In genomic region chr12:45762185-45763110, GRCh38 we compare ENCODE assay signal across 9 cellular contexts. TPM values are rescaled to one million over a fixed set of nuclear protein-coding genes. Genes with fewer than 3 reads are reported as not detected.
A peak's percentile ranks its signal among the peaks of the same experiment; 100 is the strongest.
DNase-seq lines count a peak whose midpoint lies in the region; ATAC-seq and TF ChIP-seq lines count a peak whose summit lies in the region.
"Had no signal": no experiment of that assay in that cellular context is flagged by ENCODE, and none has a peak within 500 bp of the region (broad histone marks: within the 10 kb centered on the region; RNA-seq: fewer than 3 reads in every experiment).

No MANE protein-coding gene starts in this region.

- H3K27ac Mint-ChIP-seq in CD4-positive, alpha-beta T cell: no peak overlapping the region

- CTCF ChIA-PET in CD4-positive, alpha-beta T cell (lab: Charles Lee): interaction anchor here (0.6 to 2.1 kb wide), 6 partner anchors 13 to 425 kb away, joined by 3 to 7 read pairs (median 3); partner anchors contain the start of gene ARID2

- ATAC-seq in CD4-positive, alpha-beta T cell (ENCODE audit: poor library complexity): no peak
- ATAC-seq in GM19395 (IDR thresholded peaks at IDR 0.05; ENCODE audit: unreplicated experiment) (peak; percentile 56), right lobe of liver (peak; percentile 68 to 85 (median 72)), HG02840 (IDR thresholded peaks at IDR 0.05; ENCODE audit: low FRiP score, unreplicated experiment) (no peak)

- no peak overlapping the region for H3K4me3 Mint-ChIP-seq in CD4-positive, alpha-beta T cell

- no peak for TF ChIP-seq POLR2A in right lobe of liver (IDR thresholded peaks at IDR 0.05)

- intact Hi-C loops in CD4-positive, alpha-beta T cell (cut with DNase I, micrococcal nuclease): loop anchor here in 1 of 2 experiments (5.0 to 10.0 kb wide), 2 partner anchors 242 to 310 kb away; no protein-coding TSS in a partner anchor
- intact Hi-C loops in right lobe of liver (cut with DNase I): no loop called here

- no peaks in the 10 kb centered on the region for H3K27me3 ChIP-seq in CD4-positive, alpha-beta T cell (ENCODE audit: control insufficient read depth, insufficient read depth, low read length)
- H3K27me3 ChIP-seq in right lobe of liver: no peaks in the 10 kb centered on the region

- peak; percentile 33 for TF ChIP-seq CTCF in CD4-positive, alpha-beta T cell (IDR thresholded peaks at IDR 0.05)
- TF ChIP-seq CTCF in right lobe of liver (IDR thresholded peaks at IDR 0.05): peak; percentile 35 to 67 (median 58)

- H3K36me3 Mint-ChIP-seq in CD4-positive, alpha-beta T cell (ENCODE audit: low read depth): peaks cover 28% of the 10 kb centered on the region

- DNase-seq in CD4-positive, alpha-beta T cell: no peak
- DNase-seq in NCI-H2196 treated with DMSO at 0.1 percent for 48 hours (lab: John Stamatoyannopoulos, UW; ENCODE audit: unreplicated experiment) (peak; percentile 31), cerebellar cortex (ENCODE audit: low spot score) (peak; percentile 71), right lobe of liver (no peak), mucosa of gallbladder (ENCODE audit: low spot score) (no peak)
- DNase-seq in stimulated activated CD4-positive, alpha-beta T cell treated with anti-CD3 and anti-CD28 coated beads, Interleukin-2, amount 100 ng/mL, for 48 hours: no peak

- no peak overlapping the region for H3K27ac ChIP-seq in CD4-positive, alpha-beta T cell (ENCODE audit: low read depth, low read length)
- H3K27ac ChIP-seq in right lobe of liver: no peak overlapping the region

- H3K9me3 ChIP-seq in CD4-positive, alpha-beta T cell (ENCODE audit: control insufficient read depth, low read length): no peaks in the 10 kb centered on the region
- H3K9me3 ChIP-seq in right lobe of liver: no peaks in the 10 kb centered on the region

- H3K36me3 ChIP-seq in right lobe of liver: no peaks in the 10 kb centered on the region

- H3K4me1 Mint-ChIP-seq in CD4-positive, alpha-beta T cell (ENCODE audit: low read depth): peaks cover 71% of the 10 kb centered on the region

- no peak overlapping the region for H3K4me3 ChIP-seq in right lobe of liver

- no peaks in the 10 kb centered on the region for H3K27me3 Mint-ChIP-seq in CD4-positive, alpha-beta T cell
- H3K27me3 Mint-ChIP-seq: IgD-negative memory B cell had no signal

- H3K9me3 Mint-ChIP-seq in CD4-positive, alpha-beta T cell: no peaks in the 10 kb centered on the region
- H3K9me3 Mint-ChIP-seq: IgD-negative memory B cell had no signal

- 52% methylated on average over 3 of the region's 3 CpGs for WGBS in right lobe of liver (ENCODE audit: insufficient coverage, low coverage, low lambda C conversion rate, missing lambda C conversion rate)

- POLR2A ChIA-PET in CD4-positive, alpha-beta T cell (lab: Charles Lee): interaction anchor here (1.0 kb wide), 3 partner anchors 13 to 228 kb away, joined by 3 read pairs; partner anchors contain the start of genes ARID2 and SCAF11

- H3K4me1 ChIP-seq in right lobe of liver: no peaks in the 10 kb centered on the region

RNA-seq across cellular contexts. Expression of gene ARID2, which starts 32.9 kb away (rescaled TPM):
- 10 to 100 TPM; 49.0 to 51.3 TPM for total RNA-seq in CD4-positive, alpha-beta T cell
- total RNA-seq in right lobe of liver (10 to 100 TPM in 2 of 6 experiments, 1 to 10 TPM in 4; 6.2 to 11.8 (median 9.1) TPM), mucosa of gallbladder (34.1 TPM)

Comparison
In these comparisons a context has a peak if more than half of its experiments do, and no peak if none do; other contexts are left out.
1. ATAC-seq: peak in GM19395 (single experiment) and right lobe of liver (4 of 4); none in CD4-positive, alpha-beta T cell (single experiment) and HG02840 (single experiment).
2. DNase-seq: peak in NCI-H2196 treated with DMSO at 0.1 percent for 48 hours (single experiment) and cerebellar cortex (single experiment); none in CD4-positive, alpha-beta T cell (0 of 10), right lobe of liver (0 of 3), mucosa of gallbladder (single experiment) and stimulated activated CD4-positive, alpha-beta T cell treated with anti-CD3 and anti-CD28 coated beads, Interleukin-2, amount 100 ng/mL, for 48 hours (0 of 2).